8 cellular contexts compared by ENCODE assay signal in genomic region chr20:63573739-63574131, GRCh38. TPM values are rescaled to one million over a fixed set of nuclear protein-coding genes. Genes with fewer than 3 reads are reported as not detected.
DNase-seq lines count a peak whose midpoint lies in the region; ATAC-seq and TF ChIP-seq lines count a peak whose summit lies in the region.

No MANE protein-coding gene starts in this region.

- H3K27me3 ChIP-seq in liver (ENCODE audit: control insufficient read depth in 4 of 4, insufficient read depth in 4 of 4, low read length in 3 of 4): no peaks in the 10 kb centered on the region
- H3K27me3 ChIP-seq in thyroid gland: no peaks in the 10 kb centered on the region

- H3K27ac ChIP-seq in liver (ENCODE audit: low read depth in 1 of 2, low read length in 2 of 2) (peak overlapping the region; percentile 9 to 46), thyroid gland (peak overlapping the region; percentile 42 to 72 (median 58))

- peak overlapping the region; percentile 94 to 95 for H3K9ac ChIP-seq in liver (ENCODE audit: low read depth in 1 of 2, low read length in 2 of 2)

- DNase-seq in activated CD4-positive, CD25-positive, alpha-beta regulatory T cell (lab: John Stamatoyannopoulos, UW): no peak
- DNase-seq in astrocyte of the spinal cord (ENCODE audit: low read depth, low spot score) (no peak), thyroid gland (no peak), KG1 (lab: John Stamatoyannopoulos, UW) (no peak), NOMO-1 treated with DMSO at 0.1 percent for 48 hours (lab: John Stamatoyannopoulos, UW; ENCODE audit: unreplicated experiment) (no peak)
- no peak for DNase-seq in activated CD4-positive, CD25-positive, alpha-beta regulatory T cell treated with anti-CD3 and anti-CD28 coated beads, Interleukin-2, amount 50 U/mL, for 72 hours

- in situ Hi-C loops in astrocyte of the spinal cord (cut with HindIII; ENCODE audit: low sequenced_read_pairs): no loop called here

- TF ChIP-seq RAD21 in liver (IDR thresholded peaks at IDR 0.05): no peak

- H3K4me3 ChIP-seq in astrocyte of the spinal cord (ENCODE audit: low read depth, low read length) (peak overlapping the region; percentile 81), liver (ENCODE audit: low read depth in 1 of 3, low read length in 3 of 3) (peak overlapping the region; percentile 68 to 96 (median 71)), thyroid gland (replicated peaks in 1 of 3) (peak overlapping the region in 2 of 3 donors; percentile 50 to 83)

- H3K9me3 ChIP-seq in liver (ENCODE audit: control insufficient read depth in 4 of 4, low read length in 3 of 4) (no peaks in the 10 kb centered on the region), thyroid gland (no peaks in the 10 kb centered on the region)

- intact Hi-C loops in thyroid gland (cut with DNase I): loop anchor here (10.0 kb wide), 1 partner anchor 71 kb away; no protein-coding TSS in a partner anchor

- peak; percentile 6 to 17 for ATAC-seq in activated CD4-positive, CD25-positive, alpha-beta regulatory T cell treated with anti-CD3 and anti-CD28 coated beads, Interleukin-2, amount 50 U/mL, for 24 hours

- 2% methylated on average over 23 of the region's 23 CpGs for WGBS in liver
- 2 to 7% methylated on average over 5 to 12 of the region's 23 CpGs for WGBS in thyroid gland, 2 donors

- TF ChIP-seq CTCF in astrocyte of the spinal cord (IDR thresholded peaks at IDR 0.05; ENCODE audit: low read depth, low read length): no peak
- TF ChIP-seq CTCF in liver (IDR thresholded peaks at IDR 0.05; ENCODE audit: low read depth, low read length, missing input control): no peak
- TF ChIP-seq CTCF in thyroid gland (IDR thresholded peaks at IDR 0.05): no peak

- H3K36me3 ChIP-seq in liver (ENCODE audit: control insufficient read depth in 4 of 4, insufficient read depth in 3 of 4, low read depth in 1 of 4, low read length in 3 of 4): peaks cover 0 to 4% (median 0%) of the 10 kb centered on the region in 4 donors
- H3K36me3 ChIP-seq in thyroid gland: no peaks in the 10 kb centered on the region

- no peak for TF ChIP-seq POLR2A in thyroid gland (IDR thresholded peaks at IDR 0.05)

- H3K4me1 ChIP-seq in liver (ENCODE audit: control insufficient read depth in 4 of 4, insufficient read depth in 4 of 4, low read length in 3 of 4) (peaks cover 6 to 22% (median 17%) of the 10 kb centered on the region in 4 donors), thyroid gland (peaks cover 10 to 30% of the 10 kb centered on the region in 2 donors)

TF ChIP-seq in liver, 16 proteins besides CTCF, POLR2A, EP300 and RAD21:
- TF ChIP-seq NR2F2 (IDR thresholded peaks at IDR 0.05) (no peak), FOXA2 (IDR thresholded peaks at IDR 0.05) (no peak), GABPA (IDR thresholded peaks at IDR 0.05 in 1 of 2, conservative IDR thresholded peaks at IDR 0.05 in 1 of 2) (no peak), SP1 (IDR thresholded peaks at IDR 0.05) (no peak), TAF1 (conservative IDR thresholded peaks at IDR 0.05) (no peak), RXRA (IDR thresholded peaks at IDR 0.05) (no peak), EGR1 (IDR thresholded peaks at IDR 0.05; ENCODE audit: low read depth in 2 of 2) (no peak), FOXA1 (IDR thresholded peaks at IDR 0.05) (no peak), HNF4A (conservative IDR thresholded peaks at IDR 0.05) (no peak), ZBTB33 (IDR thresholded peaks at IDR 0.05) (no peak), JUND (IDR thresholded peaks at IDR 0.05) (no peak), HNF4G (IDR thresholded peaks at IDR 0.05) (no peak), ATF3 (IDR thresholded peaks at IDR 0.05) (no peak), REST (IDR thresholded peaks at IDR 0.05) (no peak), YY1 (IDR thresholded peaks at IDR 0.05) (no peak), MAX (IDR thresholded peaks at IDR 0.05) (no peak)

RNA-seq across cellular contexts. Expression of gene HELZ2, which starts 0.3 kb away (rescaled TPM):
- total RNA-seq in liver (10 to 100 TPM; 21.3 to 26.6 TPM), thyroid gland (10 to 100 TPM; 24.3 to 45.5 (median 36.0) TPM)
- 1 to 10 TPM; 3.7 to 9.6 TPM for polyA plus RNA-seq in liver

RNA-seq across cellular contexts. Expression of gene FNDC11, which starts 19.8 kb away (rescaled TPM):
- under 1 TPM in 1 of 2 donors, not detected in 1; under 0.01 TPM for total RNA-seq in liver
- under 1 TPM in 1 of 2 donors, not detected in 1; 0.01 TPM for polyA plus RNA-seq in liver
- total RNA-seq in thyroid gland: under 1 TPM in 3 of 4 donors, not detected in 1; 0.39 to 0.89 (median 0.40) TPM

RNA-seq across cellular contexts. Expression of gene SRMS, which starts 26.2 kb away (rescaled TPM):
- total RNA-seq in liver (not detected), thyroid gland (not detected)
- not detected for polyA plus RNA-seq in liver

RNA-seq across cellular contexts. Expression of gene PTK6, which starts 36.6 kb away (rescaled TPM):
- total RNA-seq in liver: 1 to 10 TPM in 1 of 2 donors, under 1 TPM in 1; 0.05 to 1.2 TPM
- under 1 TPM; 0.11 to 0.36 TPM for polyA plus RNA-seq in liver
- total RNA-seq in thyroid gland: under 1 TPM in 1 of 4 donors, not detected in 3; 0.11 TPM

RNA-seq across cellular contexts. Expression of gene GMEB2, which starts 53.2 kb away (rescaled TPM):
- 1 to 10 TPM; 6.6 to 8.6 TPM for total RNA-seq in liver
- polyA plus RNA-seq in liver: 1 to 10 TPM; 1.3 to 4.0 TPM
- total RNA-seq in thyroid gland: 10 to 100 TPM; 23.1 to 34.9 (median 29.9) TPM
